In the genomic region with DNA sequence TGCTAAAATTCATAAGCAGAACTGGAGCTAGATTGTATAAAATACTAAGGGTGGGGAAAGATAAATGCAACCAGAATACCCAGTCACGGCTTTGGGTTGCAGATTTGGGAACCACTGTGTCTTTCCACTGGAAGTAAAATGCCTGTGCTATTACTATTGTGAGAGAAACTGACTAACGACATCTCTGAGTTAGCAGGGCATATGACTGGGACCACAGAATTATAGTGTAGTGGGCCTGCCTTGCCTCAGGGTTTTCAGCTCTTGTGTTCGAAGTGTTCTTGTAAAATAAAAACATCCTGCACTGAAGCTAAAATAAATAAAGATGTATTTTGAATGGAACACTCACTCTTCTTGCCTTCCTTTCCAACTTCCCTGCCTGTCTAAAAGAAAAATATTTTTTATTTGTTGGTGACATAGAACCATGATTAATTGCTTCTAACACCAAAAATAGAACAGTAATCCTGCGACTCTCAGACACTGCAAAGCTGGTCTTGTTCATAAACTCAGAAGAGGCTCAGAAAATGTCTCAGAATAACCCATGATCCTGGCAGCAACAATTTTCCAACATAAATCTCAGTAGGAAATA, we compare ENCODE assay signal across 14 cellular contexts.
"Had no signal": no experiment of that assay in that cellular context is flagged by ENCODE, and none has a peak within 500 bp of the region (broad histone marks: within the 10 kb centered on the region; RNA-seq: fewer than 3 reads in every experiment).

No MANE protein-coding gene starts in this region.

- H3K4me1 Mint-ChIP-seq: neural crest cell had no signal

- H3K9me3 Mint-ChIP-seq: activated naive CD4-positive, alpha-beta T cell treated with anti-CD3 and anti-CD28 coated beads, Interleukin-2, amount 50 U/mL, for 72 hours; activated T-helper 2 cell treated with anti-CD3 and anti-CD28 coated beads, Interferon-gamma antibody, Interleukin-2, Interleukin-4, amounts not matched to agents 10 μg/mL and 5 μg/mL and 100 μg/mL, durations not matched to agents 14 hours and 24 hours and 36 hours; neural crest cell; T-helper 2 cell treated with Interferon-gamma antibody and Interleukin-4, amounts not matched to agents 5 μg/mL and 100 μg/mL, for 36 hours had no signal

- H3K27me3 ChIP-seq: pancreas, thyroid gland had no signal

- H3K36me3 Mint-ChIP-seq: activated naive CD4-positive, alpha-beta T cell treated with anti-CD3 and anti-CD28 coated beads, Interleukin-2, amount 50 U/mL, for 72 hours had no signal

- ATAC-seq: activated naive CD4-positive, alpha-beta T cell treated with anti-CD3 and anti-CD28 coated beads, Interleukin-2, amount 50 U/mL, for 72 hours; left lobe of liver; pancreas had no signal

- H3K4me1 ChIP-seq: pancreas, thyroid gland had no signal

- H3K4me3 ChIP-seq: pancreas, skin epidermis, thyroid gland had no signal

- H3K27ac Mint-ChIP-seq: activated naive CD4-positive, alpha-beta T cell treated with anti-CD3 and anti-CD28 coated beads, Interleukin-2, amount 50 U/mL, for 72 hours; activated T-helper 2 cell treated with anti-CD3 and anti-CD28 coated beads, Interferon-gamma antibody, Interleukin-2, Interleukin-4, amounts not matched to agents 10 μg/mL and 5 μg/mL and 100 μg/mL, durations not matched to agents 14 hours and 24 hours and 36 hours; T-helper 2 cell treated with Interferon-gamma antibody and Interleukin-4, amounts not matched to agents 5 μg/mL and 100 μg/mL, for 36 hours had no signal

- H3K27ac ChIP-seq: pancreas, skin epidermis, thyroid gland had no signal

- H3K4me3 Mint-ChIP-seq: neural crest cell; T-helper 2 cell treated with Interferon-gamma antibody and Interleukin-4, amounts not matched to agents 5 μg/mL and 100 μg/mL, for 36 hours had no signal

- H3K36me3 ChIP-seq: pancreas, thyroid gland had no signal

- H3K9me3 ChIP-seq: pancreas, thyroid gland had no signal

- DNase-seq: activated CD4-positive, alpha-beta T cell treated with anti-CD3 and anti-CD28 coated beads, Interleukin-2, amount 50 U/mL, for 1 hour; effector CD8-positive, alpha-beta T cell; mammary epithelial cell; pancreas; retina; SHP77; stimulated activated CD4-positive, alpha-beta T cell treated with anti-CD3 and anti-CD28 coated beads, Interleukin-4, amount 100 ng/mL, for 4 hours; thyroid gland had no signal
